34 cellular contexts compared by ENCODE assay signal in genomic region chr19:51946602-51947001, GRCh38.
"Had no signal": no experiment of that assay in that cellular context is flagged by ENCODE, and none has a peak within 500 bp of the region (broad histone marks: within the 10 kb centered on the region; RNA-seq: fewer than 3 reads in every experiment).

No MANE protein-coding gene starts in this region.

- H3K4me1 ChIP-seq: adrenal gland, body of pancreas, esophagus squamous epithelium, gastroesophageal sphincter had no signal

- H3K4me3 ChIP-seq: adrenal gland, body of pancreas, esophagus squamous epithelium, gastroesophageal sphincter, heart right ventricle, hepatocyte had no signal

- H3K27me3 ChIP-seq: adrenal gland, body of pancreas, esophagus squamous epithelium, gastroesophageal sphincter, heart right ventricle, hepatocyte had no signal

- H3K79me2 ChIP-seq: hepatocyte had no signal

- H3K27ac ChIP-seq: adrenal gland, body of pancreas, epithelial cell of prostate, esophagus squamous epithelium, gastroesophageal sphincter, heart right ventricle, hepatocyte, WERI-Rb-1 had no signal

- DNase-seq: activated B cell treated with CpG ODN at 0.5 μM for 24 hours; activated CD4-positive, alpha-beta T cell treated with anti-CD3 and anti-CD28 coated beads for 48 hours; activated CD4-positive, alpha-beta T cell treated with anti-CD3 and anti-CD28 coated beads, Interleukin-2, amount 50 U/mL, for 1 hour; activated CD4-positive, alpha-beta T cell treated with anti-CD3 and anti-CD28 coated beads, Interleukin-2, amount 50 U/mL, for 48 hours; activated CD8-positive, alpha-beta memory T cell treated with anti-CD3 and anti-CD28 coated beads for 24 hours; activated CD8-positive, alpha-beta T cell treated with anti-CD3 and anti-CD28 coated beads for 36 hours; activated gamma-delta T cell treated with Interleukin-2 at 50 U/mL for 16 hours; activated naive CD4-positive, alpha-beta T cell treated with anti-CD3 and anti-CD28 coated beads, Interleukin-2, amount 50 U/mL, for 16 hours; activated naive CD4-positive, alpha-beta T cell treated with Interleukin-2 at 50 U/mL for 16 hours; activated T-cell treated with anti-CD3 and anti-CD28 coated beads, Interleukin-2, amount 50 U/mL, for 1 hour; activated T-cell treated with anti-CD3 and anti-CD28 coated beads, Interleukin-2, amount 50 U/mL, for 48 hours; adrenal gland; amygdala; aorta; body of pancreas; caudate nucleus; cortex of kidney; dermis blood vessel endothelial cell; effector CD4-positive, alpha-beta T cell; effector memory CD8-positive, alpha-beta T cell; esophagus squamous epithelium; foreskin melanocyte; heart right ventricle; T-helper 1 cell; T-helper 17 cell; T1000; WERI-Rb-1 had no signal

- H2AFZ ChIP-seq: hepatocyte had no signal

- ATAC-seq: activated CD4-positive, CD25-positive, alpha-beta regulatory T cell treated with anti-CD3 and anti-CD28 coated beads, Interleukin-2, amount 50 U/mL, for 24 hours; activated CD8-positive, alpha-beta T cell treated with anti-CD3 and anti-CD28 coated beads for 36 hours; body of pancreas; effector memory CD8-positive, alpha-beta T cell; gastroesophageal sphincter; heart right ventricle; T-helper 17 cell had no signal

- H3K4me2 ChIP-seq: hepatocyte had no signal

- FAIRE-seq: colon, endometrium, endothelial cell of umbilical vein had no signal
